In the genomic region with DNA sequence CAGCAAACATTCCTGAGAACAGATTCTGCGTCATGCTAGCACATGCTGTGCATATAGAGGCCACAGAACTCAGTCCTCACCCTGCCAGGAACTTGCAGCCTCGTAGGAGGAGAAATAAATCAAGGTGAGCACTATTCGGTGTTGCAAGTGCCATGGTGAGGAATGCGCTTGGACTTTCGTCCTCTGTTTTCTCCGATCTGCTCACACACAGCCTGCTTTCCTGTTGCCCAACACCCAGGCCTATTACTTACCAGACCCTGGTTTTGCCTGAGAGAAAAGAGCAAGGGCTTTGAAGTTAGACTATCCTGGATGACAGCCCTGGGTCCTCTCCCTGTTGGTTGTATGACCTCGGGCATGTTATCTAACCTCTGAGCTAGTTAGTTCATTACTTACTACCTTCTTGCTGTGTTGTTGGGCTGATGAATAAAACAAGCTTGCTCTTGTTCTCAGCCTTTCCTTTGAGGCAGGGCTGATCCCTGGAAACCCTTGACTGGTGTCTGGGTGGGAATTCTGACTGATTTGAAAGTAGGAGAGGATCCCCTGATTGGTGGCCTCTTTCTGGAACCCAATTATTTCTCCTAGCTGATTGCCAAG, we compare ENCODE assay signal across 21 cellular contexts. TPM values are rescaled to one million over a fixed set of nuclear protein-coding genes. Genes with fewer than 3 reads are reported as not detected.
A peak's percentile ranks its signal among the peaks of the same experiment; 100 is the strongest.
DNase-seq lines count a peak whose midpoint lies in the region; ATAC-seq and TF ChIP-seq lines count a peak whose summit lies in the region.
"Had no signal": no experiment of that assay in that cellular context is flagged by ENCODE, and none has a peak within 500 bp of the region (broad histone marks: within the 10 kb centered on the region; RNA-seq: fewer than 3 reads in every experiment).

No MANE protein-coding gene starts in this region.

- in situ Hi-C loops in GM23248 (cut with MboI), result no loop called here

- no peaks in the 10 kb centered on the region for H4K20me1 ChIP-seq in GM23248 (ENCODE audit: insufficient read depth)

- H3K27me3 Mint-ChIP-seq in CD4-positive, alpha-beta T cell, result no peaks in the 10 kb centered on the region
- H3K27me3 Mint-ChIP-seq: activated naive CD4-positive, alpha-beta T cell treated with anti-CD3 and anti-CD28 coated beads, Interleukin-2, amount 10 ng/mL, durations not matched to agents 7 days and 5 days; T-helper 17 cell had no signal

- H2AFZ ChIP-seq in GM23248, result no peak overlapping the region

- no peaks in the 10 kb centered on the region for H3K9me3 ChIP-seq in CD4-positive, alpha-beta T cell (ENCODE audit: control insufficient read depth, low read length)
- H3K9me3 ChIP-seq in breast epithelium, result no peaks in the 10 kb centered on the region
- no peaks in the 10 kb centered on the region for H3K9me3 ChIP-seq in prostate gland
- H3K9me3 ChIP-seq in GM23248 (ENCODE audit: low read depth), result no peaks in the 10 kb centered on the region
- H3K9me3 ChIP-seq: BLaER1 treated with 17β-estradiol and CSF1 and Interleukin-3, amounts not matched to agents 10 nM and 100 nM had no signal

- peak overlapping the region; percentile 20 for H3K4me3 Mint-ChIP-seq in CD4-positive, alpha-beta T cell
- H3K4me3 Mint-ChIP-seq: activated naive CD4-positive, alpha-beta T cell treated with anti-CD3 and anti-CD28 coated beads, Interleukin-2, amount 10 ng/mL, durations not matched to agents 7 days and 5 days; T-helper 17 cell had no signal

- ATAC-seq in CD4-positive, alpha-beta T cell (ENCODE audit: poor library complexity), result no peak
- no peak for ATAC-seq in activated CD4-positive, CD25-positive, alpha-beta regulatory T cell treated with anti-CD3 and anti-CD28 coated beads, Interleukin-2, amount 50 U/mL, for 24 hours
- ATAC-seq: T-helper 17 cell had no signal

- POLR2A ChIA-PET in CD4-positive, alpha-beta T cell (lab: Charles Lee), result no interaction called here

- CTCF ChIA-PET in CD4-positive, alpha-beta T cell (lab: Charles Lee), result interaction anchor here (1.4 kb wide), 1 partner anchor 31 kb away, joined by 4 read pairs; a partner anchor contains a TSS

- H3K36me3 ChIP-seq in breast epithelium (no peaks in the 10 kb centered on the region), prostate gland (no peaks in the 10 kb centered on the region), GM23248 (ENCODE audit: low read depth) (no peaks in the 10 kb centered on the region)

- TF ChIP-seq POLR2A in breast epithelium (IDR thresholded peaks at IDR 0.05) (no peak), prostate gland (IDR thresholded peaks at IDR 0.05) (peak; percentile 17)

- 0 out of 2 replicates have a peak, but pooled peaks cover 7% of the 10 kb centered on the region for H3F3A ChIP-seq in GM23248 (ENCODE audit: insufficient read depth)

- no peaks in the 10 kb centered on the region for H3K9me2 ChIP-seq in GM23248 (ENCODE audit: insufficient read depth)

- H3K9ac ChIP-seq in GM23248, result no peak overlapping the region

- H3K36me3 Mint-ChIP-seq in CD4-positive, alpha-beta T cell (ENCODE audit: low read depth), result no peaks in the 10 kb centered on the region

- intact Hi-C loops in CD4-positive, alpha-beta T cell (cut with DNase I, micrococcal nuclease), result no loop called here
- intact Hi-C loops in breast epithelium (cut with DNase I; ENCODE audit: low total_unique reads) (no loop called here), prostate gland (cut with DNase I) (no loop called here)

- H3K4me1 Mint-ChIP-seq in CD4-positive, alpha-beta T cell (ENCODE audit: low read depth), result peaks cover 26% of the 10 kb centered on the region

- no peaks in the 10 kb centered on the region for H3K9me3 Mint-ChIP-seq in CD4-positive, alpha-beta T cell
- H3K9me3 Mint-ChIP-seq: activated naive CD4-positive, alpha-beta T cell treated with anti-CD3 and anti-CD28 coated beads, Interleukin-2, amount 10 ng/mL, durations not matched to agents 7 days and 5 days had no signal

- no peak overlapping the region for H3K4me2 ChIP-seq in GM23248 (ENCODE audit: unreplicated experiment)

- H3K4me3 ChIP-seq in breast epithelium (peak overlapping the region in 1 of 3 donors; percentile 34), prostate gland (no peak overlapping the region), GM23248 (no peak overlapping the region)
- H3K4me3 ChIP-seq: BLaER1 treated with 17β-estradiol and CSF1 and Interleukin-3, amounts not matched to agents 10 nM and 100 nM had no signal

- no peak for DNase-seq in CD4-positive, alpha-beta T cell
- peak; percentile 60 to 92 for DNase-seq in breast epithelium (ENCODE audit: low spot score in 2 of 2)
- peak; percentile 58 for DNase-seq in left kidney (ENCODE audit: low read depth, low spot score)
- DNase-seq in prostate gland (ENCODE audit: low spot score), result peak; percentile 82
- DNase-seq in GM23248, result no peak
- DNase-seq in NCI-H82 (lab: John Stamatoyannopoulos, UW), result no peak
- no peak for DNase-seq in activated naive CD4-positive, alpha-beta T cell treated with anti-CD3 and anti-CD28 coated beads, Interleukin-2, amount 50 U/mL, for 16 hours
- DNase-seq: 8988T; activated CD4-positive, CD25-positive, alpha-beta regulatory T cell; activated CD8-positive, alpha-beta memory T cell treated with anti-CD3 and anti-CD28 coated beads, Interleukin-2, amount 50 U/mL, for 4 hours; activated naive CD4-positive, alpha-beta T cell treated with anti-CD3 and anti-CD28 coated beads, Interleukin-2, amount 10 ng/mL, durations not matched to agents 7 days and 5 days; caudate nucleus; DMS53; effector CD8-positive, alpha-beta T cell; NCI-H1417 treated with DMSO at 0.1 percent for 48 hours; Right ventricle myocardium superior; T-helper 17 cell had no signal

- TF ChIP-seq CTCF in CD4-positive, alpha-beta T cell (IDR thresholded peaks at IDR 0.05), result no peak
- TF ChIP-seq CTCF in breast epithelium (IDR thresholded peaks at IDR 0.05), result no peak
- no peak for TF ChIP-seq CTCF in prostate gland (IDR thresholded peaks at IDR 0.05)

- H3K27ac ChIP-seq in CD4-positive, alpha-beta T cell (ENCODE audit: low read depth, low read length), result no peak overlapping the region
- H3K27ac ChIP-seq in breast epithelium (peak overlapping the region; percentile 91 to 92), prostate gland (peak overlapping the region; percentile 81 to 91), GM23248 (no peak overlapping the region)
- H3K27ac ChIP-seq: BLaER1 treated with 17β-estradiol and CSF1 and Interleukin-3, amounts not matched to agents 10 nM and 100 nM; HL-60 had no signal

- H3K4me1 ChIP-seq in breast epithelium, result peaks cover 6 to 10% of the 10 kb centered on the region in 2 donors
- H3K4me1 ChIP-seq in prostate gland (replicated peaks), result peaks cover 7% of the 10 kb centered on the region
- peaks cover 9% of the 10 kb centered on the region; the same call in 1 of the 2 replicates for H3K4me1 ChIP-seq in GM23248 (ENCODE audit: insufficient read depth)

- H3K27ac Mint-ChIP-seq in CD4-positive, alpha-beta T cell, result no peak overlapping the region
- H3K27ac Mint-ChIP-seq: activated naive CD4-positive, alpha-beta T cell treated with anti-CD3 and anti-CD28 coated beads, Interleukin-2, amount 10 ng/mL, durations not matched to agents 7 days and 5 days; T-helper 17 cell had no signal

- H3K27me3 ChIP-seq in CD4-positive, alpha-beta T cell (ENCODE audit: control insufficient read depth, insufficient read depth, low read length), result no peaks in the 10 kb centered on the region
- H3K27me3 ChIP-seq in breast epithelium, result no peaks in the 10 kb centered on the region
- no peaks in the 10 kb centered on the region for H3K27me3 ChIP-seq in prostate gland (replicated peaks; ENCODE audit: insufficient read depth)
- H3K27me3 ChIP-seq in GM23248 (replicated peaks; ENCODE audit: insufficient read depth), result no peaks in the 10 kb centered on the region
- H3K27me3 ChIP-seq: BLaER1 treated with 17β-estradiol and CSF1 and Interleukin-3, amounts not matched to agents 10 nM and 100 nM had no signal

- no peaks in the 10 kb centered on the region for H3K79me2 ChIP-seq in GM23248 (ENCODE audit: insufficient read depth)

- 37% methylated on average over 7 of the region's 7 CpGs for WGBS in prostate gland
- WGBS in GM23248 (ENCODE audit: low coverage in 1 of 2, low lambda C conversion rate in 2 of 2, missing lambda C conversion rate in 2 of 2), 2 experiments, result 82 to 85% methylated on average over 7 of the region's 7 CpGs

RNA-seq across cellular contexts. Expression of a gene that starts 2.9 kb away (rescaled TPM):
- total RNA-seq in CD4-positive, alpha-beta T cell, result 10 to 100 TPM; 11.9 to 13.9 TPM
- 10 to 100 TPM; 19.4 to 95.4 (median 86.3) TPM for total RNA-seq in breast epithelium
- 100 to 1,000 TPM in 1 of 2 donors, 10 to 100 TPM in 1; 49.0 to 111 TPM for total RNA-seq in prostate gland
- total RNA-seq in GM23248 (2014; rRNA removed; shearing (Covaris generic)), result 8.6 and 18.7 TPM in 2 replicates
- polyA plus RNA-seq in GM23248 (2016; fragmentation: Nextera tagmentation; extraction: Ambion mirVana), result 3.2 and 3.7 TPM in 2 replicates

RNA-seq across cellular contexts. Expression of a gene that starts 31.6 kb away (rescaled TPM):
- total RNA-seq in CD4-positive, alpha-beta T cell, result 10 to 100 TPM; 45.1 to 51.5 TPM
- total RNA-seq in breast epithelium (10 to 100 TPM; 42.1 to 72.8 (median 54.0) TPM), prostate gland (10 to 100 TPM; 67.6 to 76.6 TPM)
- total RNA-seq in GM23248 (2014; rRNA removed; shearing (Covaris generic)), result 144 and 164 TPM in 2 replicates
- polyA plus RNA-seq in GM23248 (2016; fragmentation: Nextera tagmentation; extraction: Ambion mirVana), result 110 and 111 TPM in 2 replicates

RNA-seq across cellular contexts. Expression of a gene that starts 39.8 kb away (rescaled TPM):
- total RNA-seq in CD4-positive, alpha-beta T cell, result not detected
- 1 to 10 TPM in 2 of 3 donors, not detected in 1; 2.3 to 5.6 TPM for total RNA-seq in breast epithelium
- 1 to 10 TPM in 1 of 2 donors, under 1 TPM in 1; 0.51 to 1.6 TPM for total RNA-seq in prostate gland
- not detected in 2 replicates for total RNA-seq in GM23248 (2014; rRNA removed; shearing (Covaris generic))
- polyA plus RNA-seq in GM23248 (2016; fragmentation: Nextera tagmentation; extraction: Ambion mirVana), result not detected in 2 replicates
- total RNA-seq: myocyte, T-helper 17 cell had no signal

RNA-seq across cellular contexts. Expression of a gene that starts 49.7 kb away (rescaled TPM):
- total RNA-seq in CD4-positive, alpha-beta T cell, result 10 to 100 TPM; 44.6 to 44.7 TPM
- total RNA-seq in breast epithelium (10 to 100 TPM; 33.6 to 39.0 (median 35.1) TPM), prostate gland (10 to 100 TPM; 33.7 to 44.1 TPM)
- 19.3 and 19.8 TPM in 2 replicates for total RNA-seq in GM23248 (2014; rRNA removed; shearing (Covaris generic))
- polyA plus RNA-seq in GM23248 (2016; fragmentation: Nextera tagmentation; extraction: Ambion mirVana), result 22.4 and 23.9 TPM in 2 replicates

RNA-seq across cellular contexts. Expression of a gene that starts 55.9 kb away (rescaled TPM):
- total RNA-seq in CD4-positive, alpha-beta T cell, result under 1 TPM; 0.36 to 0.92 TPM
- 1 to 10 TPM in 1 of 3 donors, under 1 TPM in 2; 0.29 to 2.0 (median 0.64) TPM for total RNA-seq in breast epithelium
- 10 to 100 TPM in 1 of 2 donors, under 1 TPM in 1; 0.23 to 13.6 TPM for total RNA-seq in prostate gland
- 1.1 and 4.3 TPM in 2 replicates for total RNA-seq in GM23248 (2014; rRNA removed; shearing (Covaris generic))
- 3.8 and 4.1 TPM in 2 replicates for polyA plus RNA-seq in GM23248 (2016; fragmentation: Nextera tagmentation; extraction: Ambion mirVana)
- total RNA-seq: Right ventricle myocardium superior had no signal

Comparison
In these comparisons a context has a peak if more than half of its experiments do, and no peak if none do; other contexts are left out.
1. DNase-seq: peak in breast epithelium (2 of 2), left kidney (single experiment) and prostate gland (single experiment); none in CD4-positive, alpha-beta T cell (0 of 10), GM23248 (single experiment), NCI-H82 (single experiment) and activated naive CD4-positive, alpha-beta T cell treated with anti-CD3 and anti-CD28 coated beads, Interleukin-2, amount 50 U/mL, for 16 hours (single experiment).
2. H3K27ac ChIP-seq: peak in breast epithelium (2 of 2) and prostate gland (2 of 2); none in CD4-positive, alpha-beta T cell (single experiment) and GM23248 (single experiment).